31 cellular contexts compared by ENCODE assay signal in genomic region chr2:52343010-52343409, GRCh38.
"Had no signal": no experiment of that assay in that cellular context is flagged by ENCODE, and none has a peak within 500 bp of the region (broad histone marks: within the 10 kb centered on the region; RNA-seq: fewer than 3 reads in every experiment).

No MANE protein-coding gene starts in this region.

- FAIRE-seq: RCC 7860 had no signal

- H3K36me3 ChIP-seq: SJCRH30 had no signal

- DNase-seq: Karpas-422, NCI-H1048, NCI-H1092 treated with DMSO at 0.1 percent for 48 hours, NCI-H1105 treated with DMSO at 0.1 percent for 48 hours, NCI-H1417, NCI-H1436, NCI-H146, NCI-H1694, NCI-H187, NCI-H1930, NCI-H2029 treated with DMSO at 0.1 percent for 48 hours, NCI-H2081 treated with DMSO at 0.1 percent for 48 hours, NCI-H2171 treated with DMSO at 0.1 percent for 48 hours, NCI-H2227 treated with DMSO at 0.1 percent for 48 hours, NCI-H345, NCI-H446, NCI-H510A treated with DMSO at 0.1 percent for 48 hours, NCI-H524 treated with DMSO at 0.1 percent for 48 hours, NCI-H526 treated with DMSO at 0.1 percent for 48 hours, NCI-H82, PC-9, SHP77, SIG-M5, SJCRH30, T-cell had no signal

- H3K27ac ChIP-seq: PC-9, RWPE1, SJCRH30, SK-N-MC had no signal

- H3K4me3 ChIP-seq: PC-9, SJCRH30, SK-N-MC had no signal

- H3K4me1 ChIP-seq: SJCRH30 had no signal

- H2AFZ ChIP-seq: PC-9 had no signal

- H3K9me3 ChIP-seq: SJCRH30 had no signal

- H3K27me3 ChIP-seq: SJCRH30 had no signal

- H3K4me2 ChIP-seq: PC-9 had no signal

- ATAC-seq: Panc1, Right ventricle myocardium inferior, SK-N-SH treated with all-trans-retinoic acid at 6 μM for 48 hours, T-cell had no signal
